Comparison of ENCODE assay signal across 2 cellular contexts in genomic region chr11:2168286-2169000, GRCh38.
TF ChIP-seq lines count a peak whose summit lies in the region.

No MANE protein-coding gene starts in this region.

TF ChIP-seq in SK-N-SH, 30 proteins besides CTCF, POLR2A, EP300 and RAD21 (continued from another document):
- TF ChIP-seq REST (IDR thresholded peaks at IDR 0.05; ENCODE audit: low read depth, low read length) (no peak), MEF2A (IDR thresholded peaks at IDR 0.05; ENCODE audit: borderline replicate concordance, low read depth) (no peak), GABPA (IDR thresholded peaks at IDR 0.05; ENCODE audit: low read depth) (no peak), NFIC (IDR thresholded peaks at IDR 0.05; ENCODE audit: borderline replicate concordance) (no peak), ELF1 (IDR thresholded peaks at IDR 0.05) (no peak), FOXJ3 (CRISPR knock-in tag; IDR thresholded peaks at IDR 0.05) (no peak), USF2 (IDR thresholded peaks at IDR 0.05; ENCODE audit: borderline replicate concordance, low read depth, low read length) (no peak), PBX3 (IDR thresholded peaks at IDR 0.05) (no peak), ZBTB33 (IDR thresholded peaks at IDR 0.05; ENCODE audit: borderline replicate concordance, low read depth) (no peak), USF1 (IDR thresholded peaks at IDR 0.05; ENCODE audit: borderline replicate concordance, low read depth) (no peak), IRF3 (IDR thresholded peaks at IDR 0.05; ENCODE audit: low read depth, low read length) (no peak), NRF1 (IDR thresholded peaks at IDR 0.05; ENCODE audit: low read depth, low read length) (no peak), TAF1 (IDR thresholded peaks at IDR 0.05; ENCODE audit: borderline replicate concordance, low read depth, low read length) (no peak), RXRA (IDR thresholded peaks at IDR 0.05; ENCODE audit: borderline replicate concordance, low read depth) (no peak), SMC3 (IDR thresholded peaks at IDR 0.05; ENCODE audit: low read depth, low read length) (no peak), MAX (IDR thresholded peaks at IDR 0.05; ENCODE audit: low read depth) (no peak)
TF ChIP-seq in SK-N-SH: peak in this region for 0.

TF ChIP-seq in SK-N-SH treated with all-trans-retinoic acid at 6 μM for 48 hours, 23 proteins besides CTCF, POLR2A, EP300 and RAD21 (continued from another document):
- no peak for TF ChIP-seq TCF4 (CRISPR knock-in tag; IDR thresholded peaks at IDR 0.05; ENCODE audit: borderline replicate concordance)
- no peak for TF ChIP-seq GLIS3 (CRISPR knock-in tag; IDR thresholded peaks at IDR 0.05)
- no peak for TF ChIP-seq ISL1 (CRISPR knock-in tag; IDR thresholded peaks at IDR 0.05)
